In genomic region chr18:48136544-48137353, GRCh38 we compare ENCODE assay signal across 1 cellular context.
TF ChIP-seq lines count a peak whose summit lies in the region.

No MANE protein-coding gene starts in this region.

TF ChIP-seq in HEK293, 187 proteins besides CTCF, POLR2A, EP300 and RAD21 (continued from another document):
- TF ChIP-seq PATZ1 (tag by site-specific recombination; IDR thresholded peaks at IDR 0.05) (no peak), KLF8 (tag by site-specific recombination; IDR thresholded peaks at IDR 0.05) (no peak), ZNF140 (tag by site-specific recombination; IDR thresholded peaks at IDR 0.05) (no peak), ZNF274 (IDR thresholded peaks at IDR 0.05; ENCODE audit: low read length) (no peak), ZNF274 (tag by site-specific recombination; IDR thresholded peaks at IDR 0.05; ENCODE audit: borderline replicate concordance) (no peak), ZNF433 (tag by site-specific recombination; IDR thresholded peaks at IDR 0.05; ENCODE audit: low read depth) (no peak), KLF17 (tag by site-specific recombination; IDR thresholded peaks at IDR 0.05) (no peak), ZBTB20 (tag by site-specific recombination; IDR thresholded peaks at IDR 0.05) (peak; percentile 68), ZNF830 (tag by site-specific recombination; IDR thresholded peaks at IDR 0.05; ENCODE audit: low read depth) (no peak), ZNF175 (tag by site-specific recombination; IDR thresholded peaks at IDR 0.05) (no peak), ZNF394 (tag by site-specific recombination; IDR thresholded peaks at IDR 0.05; ENCODE audit: borderline replicate concordance) (no peak), ZNF555 (tag by site-specific recombination; conservative IDR thresholded peaks at IDR 0.05) (no peak), ZFP41 (tag by site-specific recombination; IDR thresholded peaks at IDR 0.05; ENCODE audit: borderline replicate concordance) (no peak), ZNF341 (tag by site-specific recombination; IDR thresholded peaks at IDR 0.05; ENCODE audit: low read depth) (peak; percentile 89), IKZF3 (tag by site-specific recombination; IDR thresholded peaks at IDR 0.05) (0 out of 2 replicates have a peak, but pooled peaks have one; percentile 5), ZSCAN30 (tag by site-specific recombination; IDR thresholded peaks at IDR 0.05) (no peak), OSR2 (tag by site-specific recombination; IDR thresholded peaks at IDR 0.05) (no peak), ZNF335 (tag by site-specific recombination; conservative IDR thresholded peaks at IDR 0.05) (peak; percentile 48), ZNF239 (tag by site-specific recombination; IDR thresholded peaks at IDR 0.05) (no peak), ZNF391 (tag by site-specific recombination; IDR thresholded peaks at IDR 0.05; ENCODE audit: borderline replicate concordance, low read depth) (no peak), BCL11A (tag by site-specific recombination; IDR thresholded peaks at IDR 0.05; ENCODE audit: low read depth) (no peak), PRDM10 (tag by site-specific recombination; IDR thresholded peaks at IDR 0.05) (peak; percentile 78; the same call in 1 of the 2 replicates), ZNF26 (tag by site-specific recombination; IDR thresholded peaks at IDR 0.05) (no peak), ZNF398 (tag by site-specific recombination; IDR thresholded peaks at IDR 0.05) (no peak; the same call in 1 of the 2 replicates), HIC1 (tag by site-specific recombination; IDR thresholded peaks at IDR 0.05) (0 out of 2 replicates have a peak, but pooled peaks have one; percentile 57), KLF7 (tag by site-specific recombination; IDR thresholded peaks at IDR 0.05; ENCODE audit: borderline replicate concordance) (no peak)
